In genomic region chr6:27149140-27149539, GRCh38 we compare ENCODE assay signal across 20 cellular contexts.
DNase-seq lines count a peak whose midpoint lies in the region; ATAC-seq, FAIRE-seq and TF ChIP-seq lines count a peak whose summit lies in the region.
"Had no signal": no experiment of that assay in that cellular context is flagged by ENCODE, and none has a peak within 500 bp of the region (broad histone marks: within the 10 kb centered on the region; RNA-seq: fewer than 3 reads in every experiment).

No MANE protein-coding gene starts in this region.

- TF ChIP-seq RAD21 in K562 (CRISPR knock-in tag; conservative IDR thresholded peaks at IDR 0.05 in 1 of 2, IDR thresholded peaks at IDR 0.05 in 1 of 2) (no peak), HepG2 (CRISPR knock-in tag; IDR thresholded peaks at IDR 0.05) (no peak)

- no peaks in the 10 kb centered on the region for H3K9me1 ChIP-seq in K562 (ENCODE audit: control insufficient read depth, insufficient read depth, low read length)

- no peak for TF ChIP-seq EP300 in K562 (IDR thresholded peaks at IDR 0.05; ENCODE audit: low read length)
- TF ChIP-seq EP300 in HepG2 (IDR thresholded peaks at IDR 0.05; ENCODE audit: low read depth in 2 of 2, low read length in 2 of 2): no peak
- TF ChIP-seq EP300 in HepG2 (CRISPR knock-in tag; IDR thresholded peaks at IDR 0.05; ENCODE audit: borderline replicate concordance): no peak

- intact Hi-C loops in K562 (cut with micrococcal nuclease): loop anchor here (1.0 to 10.0 kb wide), 2 partner anchors 8 to 864 kb away; a partner anchor contains a TSS
- intact Hi-C loops in HepG2 (cut with micrococcal nuclease; ENCODE audit: unreplicated experiment): no loop called here

- H3K4me1 ChIP-seq in NT2/D1 (ENCODE audit: insufficient read depth, insufficient read length) (no peaks in the 10 kb centered on the region), K562 (replicated peaks in 1 of 2; ENCODE audit: control insufficient read depth in 2 of 2, insufficient read depth in 2 of 2, low read length in 2 of 2) (peaks cover 4 to 13% of the 10 kb centered on the region in 2 experiments), HepG2 (ENCODE audit: insufficient read depth, low read length) (peaks cover 27% of the 10 kb centered on the region)
- H3K4me1 ChIP-seq: BE2C had no signal

- peaks cover 3% of the 10 kb centered on the region for H3K36me3 ChIP-seq in NT2/D1 (ENCODE audit: insufficient read depth, insufficient read length, low read length)
- peaks cover 20% of the 10 kb centered on the region for H3K36me3 ChIP-seq in K562 (ENCODE audit: control insufficient read depth, insufficient read depth, low read length)
- H3K36me3 ChIP-seq in HepG2 (replicated peaks in 1 of 2; ENCODE audit: control insufficient read depth in 1 of 2, insufficient read depth in 2 of 2, low read length in 2 of 2): no peaks in the 10 kb centered on the region
- H3K36me3 ChIP-seq: BE2C, upper lobe of left lung had no signal

- peak; percentile 68 for FAIRE-seq in K562 (lab: Jason Lieb, UNC)
- no peak for FAIRE-seq in HepG2 (lab: Jason Lieb, UNC)

- CTCF ChIA-PET in K562 (lab: Yijun Ruan, JAX; ENCODE audit: low intra/inter-chr PET ratio): no interaction called here
- CTCF ChIA-PET in HepG2 (lab: Yijun Ruan, JAX; ENCODE audit: low intra/inter-chr PET ratio, low total read pairs): no interaction called here

- peak; percentile 8 for ATAC-seq in K562
- no peak for ATAC-seq in GM19455 (IDR thresholded peaks at IDR 0.05; ENCODE audit: unreplicated experiment)
- no peak for ATAC-seq in HG03045 (IDR thresholded peaks at IDR 0.05; ENCODE audit: unreplicated experiment)
- no peak for ATAC-seq in HepG2
- ATAC-seq: activated CD4-positive, alpha-beta T cell treated with anti-CD3 and anti-CD28 coated beads for 36 hours; natural killer cell treated with Interleukin-12 subunit alpha and Interleukin-12 subunit beta and Interleukin-15 and Interleukin-18, amount 100 ng/mL, for 72 hours had no signal

- peak overlapping the region; percentile 94 for H3K27ac ChIP-seq in K562 (ENCODE audit: extremely low read depth, low read depth, low read length)
- H3K27ac ChIP-seq in HepG2 (ENCODE audit: extremely low read length, insufficient read depth, low read length): no peak overlapping the region
- H3K27ac ChIP-seq: upper lobe of left lung had no signal

- H3K79me2 ChIP-seq in K562 (ENCODE audit: control insufficient read depth, insufficient read depth, low read length): peaks cover 47% of the 10 kb centered on the region
- no peaks in the 10 kb centered on the region for H3K79me2 ChIP-seq in HepG2 (ENCODE audit: insufficient read depth, low read length)

- BruUV-seq in K562 (replicated peaks; lab: Mats Ljungman, UMichigan) (no TSS peak), HepG2 (replicated peaks; lab: Mats Ljungman, UMichigan) (no TSS peak)

- H3K9ac ChIP-seq in NT2/D1 (ENCODE audit: insufficient read length, low read depth) (peak overlapping the region; percentile 61), K562 (ENCODE audit: insufficient read depth in 1 of 2, low read depth in 2 of 2, low read length in 2 of 2) (peak overlapping the region; percentile 47 to 93; a peak in 3 of 4 replicates), HepG2 (ENCODE audit: insufficient read depth, low read depth, low read length) (no peak overlapping the region)

- WGBS in K562 (ENCODE audit: insufficient coverage, low coverage, missing lambda C conversion rate): 12% methylated on average over 1 of the region's 1 CpG
- 0% methylated on average over 1 of the region's 1 CpG for WGBS in HepG2 (ENCODE audit: low lambda C conversion rate)

- H3K4me3 ChIP-seq in NT2/D1 (ENCODE audit: insufficient read length, low read depth) (no peak overlapping the region), K562 (peak overlapping the region; percentile 56; the same call in 1 of the 2 replicates), HepG2 (replicated peaks in 1 of 3; ENCODE audit: insufficient read depth in 1 of 3, low read depth in 2 of 3, low read length in 3 of 3) (no peak overlapping the region)
- H3K4me3 ChIP-seq: upper lobe of left lung had no signal

- in situ Hi-C loops in K562 (cut with MboI): loop anchor here (5.0 kb wide), 1 partner anchor 743 kb away; a partner anchor contains a TSS
- in situ Hi-C loops in HepG2 (cut with HindIII; ENCODE audit: extremely low pct_ligation_motif_present, low pct_unique_long_range_greater_than_20kb): no loop called here

- H2AFZ ChIP-seq in K562 (ENCODE audit: low read depth, low read length) (peak overlapping the region; percentile 40), HepG2 (ENCODE audit: low read length) (no peak overlapping the region)

- peak overlapping the region; percentile 68 for H3K4me2 ChIP-seq in K562 (ENCODE audit: insufficient read depth, low read length)
- H3K4me2 ChIP-seq in HepG2 (ENCODE audit: low read depth, low read length): no peak overlapping the region

- no peaks in the 10 kb centered on the region for H3K9me3 ChIP-seq in NT2/D1 (ENCODE audit: insufficient read depth, low read length)
- H3K9me3 ChIP-seq in K562 (replicated peaks; ENCODE audit: control insufficient read depth, insufficient read depth, low read depth, low read length): no peaks in the 10 kb centered on the region
- no peaks in the 10 kb centered on the region for H3K9me3 ChIP-seq in HepG2 (ENCODE audit: low read length)
- H3K9me3 ChIP-seq: BE2C, upper lobe of left lung had no signal

- DNase-seq in DMS 273 (lab: John Stamatoyannopoulos, UW; ENCODE audit: unreplicated experiment) (peak; percentile 34), DMS 273 treated with DMSO at 0.1 percent for 48 hours (lab: John Stamatoyannopoulos, UW) (no peak), GDM1 (lab: John Stamatoyannopoulos, UW) (peak; percentile 9), NT2/D1 (ENCODE audit: low read depth, low spot score) (no peak), K562 (ENCODE audit: extremely low read depth in 1 of 4, low spot score in 3 of 4) (peak in 1 of 4 experiments; percentile 66), HepG2 (ENCODE audit: low spot score) (no peak)
- DNase-seq: 8988T; activated CD4-positive, alpha-beta T cell treated with anti-CD3 and anti-CD28 coated beads for 36 hours; activated T-cell treated with anti-CD3 and anti-CD28 coated beads for 4 hours; BE2C; effector CD4-positive, alpha-beta T cell; H7; NCI-H1092; NCI-H526 treated with DMSO at 0.1 percent for 48 hours; stimulated activated CD4-positive, alpha-beta T cell treated with anti-CD3 and anti-CD28 coated beads, Interleukin-2, amount 100 ng/mL, for 24 hours; T-helper 9 cell; upper lobe of left lung had no signal

- POLR2A ChIA-PET in K562 (lab: Yijun Ruan, JAX): interaction anchor here (0.6 to 10.6 kb wide), 24 partner anchors 7 to 1025 kb away, joined by 3 to 726 read pairs (median 3); a partner anchor contains a TSS
- POLR2A ChIA-PET in HepG2 (lab: Yijun Ruan, JAX): no interaction called here

- TF ChIP-seq POLR2A in K562 (conservative IDR thresholded peaks at IDR 0.05) (no peak), HepG2 (IDR thresholded peaks at IDR 0.05; ENCODE audit: insufficient read depth in 1 of 2, low read depth in 2 of 2, low read length in 2 of 2) (no peak)

- H3K27me3 ChIP-seq in NT2/D1 (ENCODE audit: insufficient read depth, insufficient read length) (no peaks in the 10 kb centered on the region), K562 (ENCODE audit: control insufficient read depth in 2 of 2, insufficient read depth in 2 of 2, low read length in 2 of 2) (no peaks in the 10 kb centered on the region), HepG2 (ENCODE audit: control insufficient read depth in 1 of 2, insufficient read depth in 2 of 2, low read length in 2 of 2) (peaks cover 0 to 19% of the 10 kb centered on the region in 2 experiments; a peak in 4 of 5 replicates)
- H3K27me3 ChIP-seq: BE2C, upper lobe of left lung had no signal

- H4K20me1 ChIP-seq in K562 (replicated peaks; ENCODE audit: control insufficient read depth, insufficient read depth, low read length): peaks cover 13% of the 10 kb centered on the region
- no peaks in the 10 kb centered on the region for H4K20me1 ChIP-seq in HepG2 (ENCODE audit: insufficient read depth, low read length)

- no peak for TF ChIP-seq CTCF in K562 (IDR thresholded peaks at IDR 0.05 in 2 of 3, conservative IDR thresholded peaks at IDR 0.05 in 1 of 3; ENCODE audit: insufficient read depth in 2 of 3, low read depth in 1 of 3, low read length in 3 of 3)
- TF ChIP-seq CTCF in HepG2 (CRISPR knock-in tag; IDR thresholded peaks at IDR 0.05): no peak

TF ChIP-seq in HepG2, 621 proteins besides CTCF, POLR2A, EP300 and RAD21:
- no peak for TF ChIP-seq ZNF781 (CRISPR knock-in tag; IDR thresholded peaks at IDR 0.05; ENCODE audit: borderline replicate concordance, not compliant biosample characterization)
- no peak for TF ChIP-seq IKZF1 (IDR thresholded peaks at IDR 0.05)
- no peak for TF ChIP-seq MATR3 (CRISPR knock-in tag; IDR thresholded peaks at IDR 0.05)
- no peak for TF ChIP-seq ATAD3A (CRISPR knock-in tag; IDR thresholded peaks at IDR 0.05)
- no peak for TF ChIP-seq ZNF547 (CRISPR knock-in tag; IDR thresholded peaks at IDR 0.05)
- no peak for TF ChIP-seq TERF1 (CRISPR knock-in tag; IDR thresholded peaks at IDR 0.05)
- no peak for TF ChIP-seq RBFOX2 (IDR thresholded peaks at IDR 0.05; ENCODE audit: low read depth, low read length)

Comparison
In these comparisons a context has a peak if more than half of its experiments do, and no peak if none do; other contexts are left out.
1. DNase-seq: peak in DMS 273 (single experiment) and GDM1 (single experiment); none in DMS 273 treated with DMSO at 0.1 percent for 48 hours (single experiment), NT2/D1 (single experiment) and HepG2 (single experiment).